ENCODE assay signal across 15 cellular contexts in the genomic region with DNA sequence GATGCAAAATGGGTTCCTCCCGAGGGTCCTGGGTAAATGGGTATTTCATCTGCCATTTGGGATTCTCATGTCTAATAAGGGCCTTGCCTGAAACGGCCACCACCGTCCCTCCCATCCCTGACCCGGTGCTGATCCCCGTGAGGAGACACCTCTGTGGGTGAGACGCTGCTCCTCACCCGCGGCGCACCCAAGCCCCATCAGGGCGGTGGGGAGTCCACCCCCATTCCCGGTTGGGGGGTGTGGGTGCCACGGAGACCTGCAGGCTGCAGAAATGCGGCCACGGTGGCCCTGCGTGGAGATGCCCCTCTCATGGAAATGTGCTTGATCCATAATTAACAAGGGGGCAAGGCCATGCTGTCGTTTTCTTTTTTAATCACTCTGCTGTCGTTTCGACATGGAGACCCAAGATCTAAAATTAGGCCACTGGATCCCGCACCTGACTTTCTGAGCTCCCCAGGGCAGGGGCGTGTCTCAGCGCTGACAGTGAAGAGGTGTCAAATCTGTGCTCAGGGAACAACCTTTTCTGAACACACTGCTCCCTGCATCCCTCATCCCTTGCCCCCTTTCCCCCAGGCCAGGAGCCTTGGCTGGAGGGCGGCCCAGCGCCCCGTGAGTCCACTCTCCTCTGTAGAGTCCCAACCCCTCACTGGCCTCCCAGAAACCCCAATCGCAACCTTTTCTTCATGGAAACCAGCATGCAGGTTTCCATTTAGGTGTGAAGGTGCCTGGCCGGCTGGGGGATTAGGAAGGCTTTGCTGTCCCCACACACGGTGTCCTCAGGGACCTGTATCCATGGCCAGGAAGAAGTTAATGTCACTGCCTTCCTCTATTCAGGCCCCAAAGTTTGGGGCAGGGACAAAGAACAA. TPM values are rescaled to one million over a fixed set of nuclear protein-coding genes. Genes with fewer than 3 reads are reported as not detected.
"Had no signal": no experiment of that assay in that cellular context is flagged by ENCODE, and none has a peak within 500 bp of the region (broad histone marks: within the 10 kb centered on the region; RNA-seq: fewer than 3 reads in every experiment).

No MANE protein-coding gene starts in this region.

- ATAC-seq: activated CD8-positive, alpha-beta T cell treated with anti-CD3 and anti-CD28 coated beads, Interleukin-2, amount 10 ng/mL, durations not matched to agents 7 days and 5 days; body of pancreas; naive thymus-derived CD4-positive, alpha-beta T cell; stimulated activated naive CD8-positive, alpha-beta T cell treated with anti-CD3 and anti-CD28 coated beads, Interleukin-15, amount 100 ng/mL, for 72 hours had no signal

- H3K4me3 ChIP-seq: body of pancreas, esophagus muscularis mucosa, lung, neural progenitor cell, tibial nerve had no signal

- H3K4me1 ChIP-seq: body of pancreas had no signal

- H3K9me3 ChIP-seq: body of pancreas, esophagus muscularis mucosa, tibial nerve had no signal

- H3K9ac ChIP-seq: neural progenitor cell had no signal

- H3K27ac ChIP-seq: body of pancreas, esophagus muscularis mucosa, tibial nerve, VCaP had no signal

- H3K36me3 ChIP-seq: esophagus muscularis mucosa, neural progenitor cell, tibial nerve had no signal

- DNase-seq: activated CD4-positive, alpha-beta T cell treated with anti-CD3 and anti-CD28 coated beads for 1 hour; activated CD4-positive, alpha-beta T cell treated with anti-CD3 and anti-CD28 coated beads, Interleukin-2, amount 50 U/mL, for 1 hour; activated CD8-positive, alpha-beta T cell treated with anti-CD3 and anti-CD28 coated beads, Interleukin-2, amount 10 ng/mL, durations not matched to agents 7 days and 5 days; activated gamma-delta T cell treated with Interleukin-2 at 50 U/mL for 16 hours; anterior cingulate cortex; body of pancreas; islet precursor cell; naive thymus-derived CD4-positive, alpha-beta T cell; stimulated activated CD4-positive, alpha-beta T cell treated with anti-CD3 and anti-CD28 coated beads, Interleukin-12 subunit alpha, Interleukin-12 subunit beta, amount 100 ng/mL, for 4 hours; stimulated activated naive CD8-positive, alpha-beta T cell treated with anti-CD3 and anti-CD28 coated beads, Interleukin-15, amount 100 ng/mL, for 72 hours had no signal

- H3K27me3 ChIP-seq: body of pancreas, esophagus muscularis mucosa, neural progenitor cell, tibial nerve had no signal

RNA-seq across cellular contexts. Expression of a gene that starts 56.4 kb away (rescaled TPM):
- polyA plus RNA-seq: naive thymus-derived CD4-positive, alpha-beta T cell had no signal
